1 cellular context compared by ENCODE assay signal in genomic region chr19:11380653-11381534, GRCh38.
A peak's percentile ranks its signal among the peaks of the same experiment; 100 is the strongest.
TF ChIP-seq lines count a peak whose summit lies in the region.

No MANE protein-coding gene starts in this region.

TF ChIP-seq in GM12878, 131 proteins besides CTCF, POLR2A, EP300 and RAD21 (continued from another document and continues in another):
- TF ChIP-seq HSF1 (IDR thresholded peaks at IDR 0.05; ENCODE audit: low read depth, low read length) (no peak), ASH2L (IDR thresholded peaks at IDR 0.05; ENCODE audit: borderline replicate concordance, low read depth) (no peak), BRCA1 (IDR thresholded peaks at IDR 0.05; ENCODE audit: low read depth, low read length) (no peak), GATAD2B (conservative IDR thresholded peaks at IDR 0.05; ENCODE audit: low read depth) (no peak; the same call in 1 of the 2 replicates), STAT3 (IDR thresholded peaks at IDR 0.05; ENCODE audit: low read depth, low read length) (no peak), RBBP5 (conservative IDR thresholded peaks at IDR 0.05) (no peak), TARDBP (IDR thresholded peaks at IDR 0.05; ENCODE audit: borderline replicate concordance) (peak; percentile 77; the same call in 1 of the 2 replicates), BHLHE40 (IDR thresholded peaks at IDR 0.05; ENCODE audit: borderline replicate concordance in 1 of 2, low read depth in 2 of 2, low read length in 1 of 2) (peak; percentile 62 to 71; a peak in 3 of 4 replicates), NKRF (conservative IDR thresholded peaks at IDR 0.05) (peak; percentile 99), JUND (IDR thresholded peaks at IDR 0.05; ENCODE audit: low read depth, low read length) (no peak), GABPA (IDR thresholded peaks at IDR 0.05; ENCODE audit: low read depth) (no peak), SMC3 (IDR thresholded peaks at IDR 0.05; ENCODE audit: borderline replicate concordance, low read length) (peak; percentile 50; the same call in 1 of the 2 replicates), POU2F2 (IDR thresholded peaks at IDR 0.05; ENCODE audit: borderline replicate concordance, low read depth, low read length) (peak; percentile 5; the same call in 1 of the 3 replicates), ZNF207 (IDR thresholded peaks at IDR 0.05; ENCODE audit: borderline replicate concordance) (peak; percentile 91), TBL1XR1 (IDR thresholded peaks at IDR 0.05; ENCODE audit: low read depth, low read length) (no peak), SIX5 (IDR thresholded peaks at IDR 0.05; ENCODE audit: low read depth, low read length, severe bottlenecking) (no peak), PML (IDR thresholded peaks at IDR 0.05; ENCODE audit: low read length) (no peak), IKZF1 (conservative IDR thresholded peaks at IDR 0.05) (peak; percentile 56), CBX5 (IDR thresholded peaks at IDR 0.05; ENCODE audit: low read depth) (no peak), CREB1 (IDR thresholded peaks at IDR 0.05; ENCODE audit: low read depth) (peak; percentile 92), SPI1 (IDR thresholded peaks at IDR 0.05; ENCODE audit: borderline replicate concordance, insufficient read depth, low read depth, low read length) (no peak), SP1 (IDR thresholded peaks at IDR 0.05; ENCODE audit: low read depth, low read length) (peak; percentile 94), E2F4 (IDR thresholded peaks at IDR 0.05; ENCODE audit: low read depth, low read length) (peak; percentile 96), IRF5 (IDR thresholded peaks at IDR 0.05; ENCODE audit: borderline replicate concordance) (no peak), KLF5 (IDR thresholded peaks at IDR 0.05; ENCODE audit: partially characterized antibody) (no peak), MTA3 (IDR thresholded peaks at IDR 0.05; ENCODE audit: borderline replicate concordance, low read length) (no peak), RELA (IDR thresholded peaks at IDR 0.05; ENCODE audit: borderline replicate concordance, partially characterized antibody) (no peak), YY1 (IDR thresholded peaks at IDR 0.05; ENCODE audit: low read depth, low read length) (peak; percentile 65; the same call in 1 of the 2 replicates), SIN3A (IDR thresholded peaks at IDR 0.05; ENCODE audit: low read depth, low read length) (peak; percentile 97), KDM1A (IDR thresholded peaks at IDR 0.05; ENCODE audit: borderline replicate concordance) (no peak), CUX1 (IDR thresholded peaks at IDR 0.05; ENCODE audit: insufficient replicate concordance, low read depth, low read length) (no peak), ZBTB40 (IDR thresholded peaks at IDR 0.05; ENCODE audit: borderline replicate concordance) (no peak), MLLT1 (IDR thresholded peaks at IDR 0.05) (no peak), CHD2 (IDR thresholded peaks at IDR 0.05; ENCODE audit: borderline replicate concordance, low read depth, low read length) (peak; percentile 90), SMAD5 (IDR thresholded peaks at IDR 0.05; ENCODE audit: low read depth) (no peak), PKNOX1 (IDR thresholded peaks at IDR 0.05) (peak; percentile 60), ZSCAN29 (IDR thresholded peaks at IDR 0.05) (no peak), ZZZ3 (IDR thresholded peaks at IDR 0.05; ENCODE audit: control insufficient read depth, insufficient read length, low read depth) (no peak), CREM (IDR thresholded peaks at IDR 0.05; ENCODE audit: low read depth) (peak; percentile 92), ZNF274 (IDR thresholded peaks at IDR 0.05; ENCODE audit: insufficient read depth, insufficient read length) (no peak), RB1 (IDR thresholded peaks at IDR 0.05; ENCODE audit: borderline replicate concordance) (peak; percentile 77; the same call in 1 of the 2 replicates), NFIC (IDR thresholded peaks at IDR 0.05; ENCODE audit: low read depth, low read length) (no peak)
